In genomic region chr7:74023037-74023436, GRCh38 we compare ENCODE assay signal across 9 cellular contexts. TPM values are rescaled to one million over a fixed set of nuclear protein-coding genes. Genes with fewer than 3 reads are reported as not detected.
A peak's percentile ranks its signal among the peaks of the same experiment; 100 is the strongest.
DNase-seq lines count a peak whose midpoint lies in the region; ATAC-seq and TF ChIP-seq lines count a peak whose summit lies in the region.
"Had no signal": no experiment of that assay in that cellular context is flagged by ENCODE, and none has a peak within 500 bp of the region (broad histone marks: within the 10 kb centered on the region; RNA-seq: fewer than 3 reads in every experiment).

No MANE protein-coding gene starts in this region.

- H3K27me3 Mint-ChIP-seq in neural crest cell (ENCODE audit: low read depth) (peaks cover 35% of the 10 kb centered on the region), nephron progenitor cell (ENCODE audit: low read depth, poor library complexity) (peaks cover 24% of the 10 kb centered on the region)
- H3K27me3 Mint-ChIP-seq in activated CD8-positive, alpha-beta memory T cell treated with anti-CD3 and anti-CD28 coated beads, Interleukin-2, amount 10 ng/mL, durations not matched to agents 7 days and 5 days, result peaks cover 29% of the 10 kb centered on the region

- no peak overlapping the region for H3K4me3 ChIP-seq in BJ (ENCODE audit: low read depth, low read length)
- no peak overlapping the region for H3K4me3 ChIP-seq in epithelial cell of proximal tubule (ENCODE audit: low read depth, low read length)

- POLR2A ChIA-PET in BJ (lab: Charles Lee), result no interaction called here

- H3K36me3 ChIP-seq in BJ (ENCODE audit: control insufficient read depth, insufficient read depth, low read length), result no peaks in the 10 kb centered on the region

- H3K27me3 ChIP-seq in BJ (ENCODE audit: control insufficient read depth, insufficient read depth, low read length), result no peaks in the 10 kb centered on the region

- TF ChIP-seq CTCF in BJ (IDR thresholded peaks at IDR 0.05; ENCODE audit: insufficient read depth, low read depth, low read length), result peak; percentile 37
- peak; percentile 12 for TF ChIP-seq CTCF in epithelial cell of proximal tubule (conservative IDR thresholded peaks at IDR 0.05; ENCODE audit: low read depth, low read length)
- TF ChIP-seq CTCF in neural crest cell (conservative IDR thresholded peaks at IDR 0.05), result no peak
- no peak for TF ChIP-seq CTCF in nephron progenitor cell (IDR thresholded peaks at IDR 0.05)

- H3K4me3 Mint-ChIP-seq in neural crest cell (no peak overlapping the region), nephron progenitor cell (no peak overlapping the region)
- no peak overlapping the region for H3K4me3 Mint-ChIP-seq in activated CD8-positive, alpha-beta memory T cell treated with anti-CD3 and anti-CD28 coated beads, Interleukin-2, amount 10 ng/mL, durations not matched to agents 7 days and 5 days

- ATAC-seq in activated CD8-positive, alpha-beta memory T cell treated with anti-CD3 and anti-CD28 coated beads, Interleukin-2, amount 10 ng/mL, durations not matched to agents 7 days and 5 days, result no peak
- ATAC-seq in activated naive CD4-positive, alpha-beta T cell treated with anti-CD3 and anti-CD28 coated beads, Interleukin-2, amount 50 U/mL, for 72 hours, result no peak

- H3K27ac Mint-ChIP-seq in neural crest cell (ENCODE audit: unreplicated experiment) (no peak overlapping the region), nephron progenitor cell (no peak overlapping the region)
- H3K27ac Mint-ChIP-seq in activated CD8-positive, alpha-beta memory T cell treated with anti-CD3 and anti-CD28 coated beads, Interleukin-2, amount 10 ng/mL, durations not matched to agents 7 days and 5 days, result no peak overlapping the region
- H3K27ac Mint-ChIP-seq in activated naive CD4-positive, alpha-beta T cell treated with anti-CD3 and anti-CD28 coated beads, Interleukin-2, amount 50 U/mL, for 72 hours, result no peak overlapping the region

- CTCF ChIA-PET in BJ (lab: Yijun Ruan, JAX), result no interaction called here
- CTCF ChIA-PET in activated CD8-positive, alpha-beta memory T cell treated with anti-CD3 and anti-CD28 coated beads, Interleukin-2, amount 10 ng/mL, durations not matched to agents 7 days and 5 days (lab: Charles Lee), result no interaction called here

- DNase-seq in BJ (ENCODE audit: low read depth) (no peak), NCI-H226 (peak; percentile 61), epithelial cell of proximal tubule (ENCODE audit: low read depth) (no peak), neural crest cell (ENCODE audit: low read depth, low spot score) (peak; percentile 15), nephron progenitor cell (no peak), DMS79 (lab: John Stamatoyannopoulos, UW) (no peak)
- DNase-seq in activated CD8-positive, alpha-beta memory T cell treated with anti-CD3 and anti-CD28 coated beads, Interleukin-2, amount 10 ng/mL, durations not matched to agents 7 days and 5 days, result no peak
- no peak for DNase-seq in activated naive CD4-positive, alpha-beta T cell treated with anti-CD3 and anti-CD28 coated beads, Interleukin-2, amount 50 U/mL, for 72 hours (ENCODE audit: low spot score in 2 of 2)
- DNase-seq: NCI-H446 treated with DMSO at 0.1 percent for 48 hours had no signal

- H3K9me3 Mint-ChIP-seq in neural crest cell, result no peaks in the 10 kb centered on the region
- no peaks in the 10 kb centered on the region for H3K9me3 Mint-ChIP-seq in activated CD8-positive, alpha-beta memory T cell treated with anti-CD3 and anti-CD28 coated beads, Interleukin-2, amount 10 ng/mL, durations not matched to agents 7 days and 5 days (ENCODE audit: low read depth)
- H3K9me3 Mint-ChIP-seq in activated naive CD4-positive, alpha-beta T cell treated with anti-CD3 and anti-CD28 coated beads, Interleukin-2, amount 50 U/mL, for 72 hours, result no peaks in the 10 kb centered on the region
- no peaks in the 10 kb centered on the region for H3K9me3 Mint-ChIP-seq in nephron progenitor cell

- H3K36me3 Mint-ChIP-seq in neural crest cell (ENCODE audit: low read depth), result no peaks in the 10 kb centered on the region
- no peaks in the 10 kb centered on the region for H3K36me3 Mint-ChIP-seq in activated CD8-positive, alpha-beta memory T cell treated with anti-CD3 and anti-CD28 coated beads, Interleukin-2, amount 10 ng/mL, durations not matched to agents 7 days and 5 days
- no peaks in the 10 kb centered on the region for H3K36me3 Mint-ChIP-seq in activated naive CD4-positive, alpha-beta T cell treated with anti-CD3 and anti-CD28 coated beads, Interleukin-2, amount 50 U/mL, for 72 hours
- H3K36me3 Mint-ChIP-seq in nephron progenitor cell (ENCODE audit: low read depth), result no peaks in the 10 kb centered on the region

- H3K4me1 Mint-ChIP-seq in neural crest cell (peaks cover 21% of the 10 kb centered on the region), nephron progenitor cell (peaks cover 35% of the 10 kb centered on the region)
- H3K4me1 Mint-ChIP-seq in activated CD8-positive, alpha-beta memory T cell treated with anti-CD3 and anti-CD28 coated beads, Interleukin-2, amount 10 ng/mL, durations not matched to agents 7 days and 5 days, result no peaks in the 10 kb centered on the region

RNA-seq across cellular contexts. Expression of gene ELN, which starts 4.9 kb away (rescaled TPM):
- polyA plus RNA-seq in BJ (2011; rRNA removed), result 419 and 619 TPM in 2 replicates
- 137 and 187 TPM in 2 replicates for polyA minus RNA-seq in BJ (2011; rRNA and poly(A)+ RNA removed)
- 0.12 TPM in 1 of 2 replicates, not detected in the other for total RNA-seq in epithelial cell of proximal tubule
- total RNA-seq in neural crest cell, result 0.41 and 1.0 TPM in 2 replicates
- total RNA-seq in activated CD8-positive, alpha-beta memory T cell treated with anti-CD3 and anti-CD28 coated beads, Interleukin-2, amount 10 ng/mL, durations not matched to agents 7 days and 5 days, result not detected
- total RNA-seq in activated naive CD4-positive, alpha-beta T cell treated with anti-CD3 and anti-CD28 coated beads, Interleukin-2, amount 50 U/mL, for 72 hours, result not detected

Comparison
In these comparisons a context has a peak if more than half of its experiments do, and no peak if none do; other contexts are left out.
1. DNase-seq: peak in NCI-H226 (single experiment) and neural crest cell (single experiment); none in BJ (single experiment), epithelial cell of proximal tubule (single experiment), activated CD8-positive, alpha-beta memory T cell treated with anti-CD3 and anti-CD28 coated beads, Interleukin-2, amount 10 ng/mL, durations not matched to agents 7 days and 5 days (single experiment), activated naive CD4-positive, alpha-beta T cell treated with anti-CD3 and anti-CD28 coated beads, Interleukin-2, amount 50 U/mL, for 72 hours (0 of 2), nephron progenitor cell (single experiment) and DMS79 (single experiment).
2. CTCF ChIP-seq: peak in BJ (single experiment) and epithelial cell of proximal tubule (single experiment); none in neural crest cell (single experiment) and nephron progenitor cell (single experiment).